ENCODE assay signal across 8 cellular contexts in genomic region chr19:44093931-44094765, GRCh38. TPM values are rescaled to one million over a fixed set of nuclear protein-coding genes. Genes with fewer than 3 reads are reported as not detected.
DNase-seq lines count a peak whose midpoint lies in the region; ATAC-seq and TF ChIP-seq lines count a peak whose summit lies in the region.

Gene ZNF224, plus strand, starts transcription at chr19:44094361. Its CDS starts 3,513 bp downstream, at chr19:44097874.

- H3K9me3 Mint-ChIP-seq in progenitor cell of endocrine pancreas (ENCODE audit: low read depth) = no peaks in the 10 kb centered on the region

- DNase-seq in NCI-H1436 treated with DMSO at 0.1 percent for 48 hours (lab: John Stamatoyannopoulos, UW) = peak; percentile 39
- DNase-seq in amniotic epithelial cell (ENCODE audit: low read depth) = peak; percentile 88
- peak; percentile 93 for DNase-seq in left cardiac atrium
- peak; percentile 78 for DNase-seq in progenitor cell of endocrine pancreas (ENCODE audit: low spot score, unreplicated experiment)
- peak; percentile 94 for DNase-seq in upper lobe of right lung

- TF ChIP-seq CTCF in progenitor cell of endocrine pancreas (IDR thresholded peaks at IDR 0.05; ENCODE audit: unreplicated experiment) (no peak), upper lobe of right lung (IDR thresholded peaks at IDR 0.05) (no peak)

- peak within 1 kb of the TSS; percentile 94 for H3K4me3 ChIP-seq in GM08714 (ENCODE audit: low read length)
- H3K4me3 ChIP-seq in upper lobe of right lung = peak within 1 kb of the TSS; percentile 72

- peak within 1 kb of the TSS; percentile 99 for H3K4me3 Mint-ChIP-seq in progenitor cell of endocrine pancreas (ENCODE audit: low read depth)

- H3K9me3 ChIP-seq in upper lobe of right lung = no peaks in the 10 kb centered on the region

- peaks cover 7% of the 10 kb centered on the region for H3K4me1 ChIP-seq in upper lobe of right lung

- peaks cover 23% of the 10 kb centered on the region for H3K36me3 ChIP-seq in upper lobe of right lung

- no peaks in the 10 kb centered on the region for H3K27me3 Mint-ChIP-seq in progenitor cell of endocrine pancreas

- peak; percentile 93 for ATAC-seq in HG02798 (IDR thresholded peaks at IDR 0.05; ENCODE audit: poor library complexity, unreplicated experiment)
- ATAC-seq in left cardiac atrium = peak; percentile 99 to 100
- ATAC-seq in upper lobe of right lung = peak; percentile 99

- no peaks in the 10 kb centered on the region for H3K27me3 ChIP-seq in upper lobe of right lung

- peaks cover 7% of the 10 kb centered on the region for H3K36me3 Mint-ChIP-seq in progenitor cell of endocrine pancreas (ENCODE audit: insufficient read depth)

- intact Hi-C loops in T-helper 1 cell treated with Interleukin-12 subunit alpha and Interleukin-12 subunit beta and Interleukin-4 antibody, amounts not matched to agents 30 ng/mL and 1 ng/mL, for 36 hours (cut with micrococcal nuclease) = loop anchor here (1.0 to 2.0 kb wide), 10 partner anchors 22 to 406 kb away; partner anchors contain the start of genes ZNF155, ZNF180, ZNF222 and ZNF230
- intact Hi-C loops in left cardiac atrium (cut with DNase I) = no loop called here
- intact Hi-C loops in upper lobe of right lung (cut with DNase I) = no loop called here

- peak within 1 kb of the TSS; percentile 83 for H3K27ac ChIP-seq in upper lobe of right lung

- H3K4me1 Mint-ChIP-seq in progenitor cell of endocrine pancreas (ENCODE audit: low read depth) = peaks cover 8% of the 10 kb centered on the region

- H3K27ac Mint-ChIP-seq in progenitor cell of endocrine pancreas = peak within 1 kb of the TSS; percentile 96

RNA-seq across cellular contexts. Expression of gene ZNF224, which starts in this region (rescaled TPM):
- total RNA-seq in T-helper 1 cell treated with Interleukin-12 subunit alpha and Interleukin-12 subunit beta and Interleukin-4 antibody, amounts not matched to agents 30 ng/mL and 1 ng/mL, for 36 hours = 34.9 and 36.2 TPM in 2 replicates
- total RNA-seq in left cardiac atrium = 10 to 100 TPM; 11.1 to 13.4 TPM
- total RNA-seq in progenitor cell of endocrine pancreas = 40.6 and 45.6 TPM in 2 replicates
- 24.8 TPM for total RNA-seq in upper lobe of right lung

Comparison
In these comparisons a context has a peak if more than half of its experiments do, and no peak if none do; other contexts are left out.
1. Peak in every context shown above with its lines: DNase-seq, ATAC-seq, H3K4me3 ChIP-seq and H3K27ac ChIP-seq.
2. DNase-seq: peak in every context shown above with its lines; median percentile 94 in upper lobe of right lung; 93 in left cardiac atrium; 88 in amniotic epithelial cell; 78 in progenitor cell of endocrine pancreas; 39 in NCI-H1436 treated with DMSO at 0.1 percent for 48 hours.